In the genomic region with DNA sequence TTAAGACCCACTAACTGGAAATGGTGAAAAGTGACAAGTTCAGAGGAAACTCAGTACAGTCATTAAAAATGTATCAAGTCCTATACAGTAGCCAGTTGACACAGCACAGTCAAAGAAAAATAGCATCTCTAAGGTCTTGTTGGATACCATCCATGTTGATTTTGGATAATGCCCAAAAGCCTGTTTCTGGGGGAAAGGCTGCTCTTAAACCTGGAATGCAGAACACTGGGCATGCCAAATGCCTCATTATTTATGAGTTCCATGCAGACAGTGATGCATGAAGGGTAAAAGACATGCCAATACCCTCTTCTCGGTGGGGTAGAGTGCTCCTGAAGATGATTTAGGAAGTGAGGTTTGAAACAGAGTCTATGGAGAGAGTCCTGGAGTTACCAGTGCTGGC, we compare ENCODE assay signal across 14 cellular contexts.
DNase-seq lines count a peak whose midpoint lies in the region; TF ChIP-seq lines count a peak whose summit lies in the region.
"Had no signal": no experiment of that assay in that cellular context is flagged by ENCODE, and none has a peak within 500 bp of the region (broad histone marks: within the 10 kb centered on the region; RNA-seq: fewer than 3 reads in every experiment).

No MANE protein-coding gene starts in this region.

- POLR2A ChIA-PET in HEK293T (lab: Yijun Ruan, JAX), result no interaction called here

- DNase-seq in DMS 273 treated with DMSO at 0.1 percent for 48 hours (lab: John Stamatoyannopoulos, UW) (peak; percentile 32), NCI-H1105 treated with DMSO at 0.1 percent for 48 hours (lab: John Stamatoyannopoulos, UW) (peak; percentile 79), cerebellar cortex (ENCODE audit: low spot score) (peak; percentile 9), left kidney (ENCODE audit: low read depth, low spot score) (peak; percentile 47), middle frontal gyrus (ENCODE audit: extremely low spot score, low spot score) (no peak), amygdala (lab: John Stamatoyannopoulos, UW) (no peak), HuH-7.5 (ENCODE audit: low spot score) (no peak), HEK293T (ENCODE audit: extremely low spot score) (no peak)
- DNase-seq: activated naive CD8-positive, alpha-beta T cell treated with anti-CD3 and anti-CD28 coated beads, Interleukin-2, amount 10 ng/mL, durations not matched to agents 7 days and 5 days; CD4-positive, CD25-positive, alpha-beta regulatory T cell; effector memory CD4-positive, alpha-beta T cell; H9; stimulated activated CD4-positive, alpha-beta T cell treated with anti-CD3 and anti-CD28 coated beads, Interleukin-4, amount 100 ng/mL, for 1 hour; T-helper 17 cell had no signal

- CTCF ChIA-PET in HEK293T (lab: Yijun Ruan, JAX), result no interaction called here

TF ChIP-seq in HEK293T, 16 proteins besides CTCF, POLR2A, EP300 and RAD21:
- no peak for TF ChIP-seq FOXM1 (IDR thresholded peaks at IDR 0.05; ENCODE audit: borderline replicate concordance)
- no peak for TF ChIP-seq LEF1 (IDR thresholded peaks at IDR 0.05; ENCODE audit: borderline replicate concordance)
TF ChIP-seq in HEK293T: peak in this region for 0.

Comparison
In these comparisons a context has a peak if more than half of its experiments do, and no peak if none do; other contexts are left out.
1. DNase-seq: peak in DMS 273 treated with DMSO at 0.1 percent for 48 hours (single experiment), NCI-H1105 treated with DMSO at 0.1 percent for 48 hours (single experiment), cerebellar cortex (single experiment) and left kidney (single experiment); none in middle frontal gyrus (single experiment), amygdala (0 of 56), HuH-7.5 (single experiment) and HEK293T (single experiment).